In genomic region chr10:71211759-71212248, GRCh38 we compare ENCODE assay signal across 8 cellular contexts. TPM values are rescaled to one million over a fixed set of nuclear protein-coding genes. Genes with fewer than 3 reads are reported as not detected.
A peak's percentile ranks its signal among the peaks of the same experiment; 100 is the strongest.
DNase-seq lines count a peak whose midpoint lies in the region; ATAC-seq and TF ChIP-seq lines count a peak whose summit lies in the region.

No MANE protein-coding gene starts in this region.

- H2BK120ac ChIP-seq in mesendoderm (ENCODE audit: low read depth, low read length): no peak overlapping the region

- intact Hi-C loops in heart left ventricle (cut with DNase I) (loop anchor here (1.0 to 10.0 kb wide), 8 partner anchors 23 to 310 kb away; no protein-coding TSS in a partner anchor), left cardiac atrium (cut with DNase I) (loop anchor here (2.0 to 10.0 kb wide), 4 partner anchors 57 to 305 kb away; no protein-coding TSS in a partner anchor)

- H3K27ac ChIP-seq in heart left ventricle: peak overlapping the region in 11 of 12 donors; percentile 64 to 96 (median 91)
- no peak overlapping the region for H3K27ac ChIP-seq in mesendoderm (ENCODE audit: low read depth, low read length)
- peak overlapping the region; percentile 77 to 91 (median 89) for H3K27ac ChIP-seq in upper lobe of left lung

- DNase-seq in heart left ventricle (no peak), left cardiac atrium (no peak), cardiac fibroblast (ENCODE audit: low read depth in 2 of 2) (no peak), mesendoderm (no peak), upper lobe of left lung (no peak), GM20000 (ENCODE audit: low spot score) (no peak), NCI-H1092 (lab: John Stamatoyannopoulos, UW) (no peak)

- TF ChIP-seq EP300 in upper lobe of left lung (IDR thresholded peaks at IDR 0.05): no peak

- no peak overlapping the region for H3K4ac ChIP-seq in mesendoderm (ENCODE audit: low read depth, low read length)

- H3K79me1 ChIP-seq in mesendoderm (ENCODE audit: low read length): peaks cover 10% of the 10 kb centered on the region

- no peak overlapping the region for H2AK5ac ChIP-seq in mesendoderm (ENCODE audit: low read length)

- H3K79me2 ChIP-seq in mesendoderm (ENCODE audit: control insufficient read depth, insufficient read depth, low read length): peaks cover 22% of the 10 kb centered on the region

- peak overlapping the region; percentile 73 for H3K9ac ChIP-seq in mesendoderm (ENCODE audit: low read length)

- peak overlapping the region; percentile 77 for H4K5ac ChIP-seq in mesendoderm (ENCODE audit: low read length)

- WGBS in heart left ventricle, 4 donors: 6 to 14% (median 10%) methylated on average over 6 of the region's 6 CpGs
- WGBS in mesendoderm (ENCODE audit: extremely low coverage, insufficient coverage, low lambda C conversion rate): no CpG with 5 or more reads among the region's 6 CpGs
- 7% methylated on average over 6 of the region's 6 CpGs for WGBS in upper lobe of left lung, 2 donors

- peak overlapping the region; percentile 43 for H3K18ac ChIP-seq in mesendoderm (ENCODE audit: low read length)

- H3K36me3 ChIP-seq in heart left ventricle (no peaks in the 10 kb centered on the region), mesendoderm (ENCODE audit: control insufficient read depth, insufficient read depth, low read length) (no peaks in the 10 kb centered on the region), upper lobe of left lung (no peaks in the 10 kb centered on the region)

- H2BK15ac ChIP-seq in mesendoderm (replicated peaks; ENCODE audit: low read depth): peak overlapping the region; percentile 42

- peaks cover 0 to 52% (median 35%) of the 10 kb centered on the region in 12 donors for H3K4me1 ChIP-seq in heart left ventricle
- H3K4me1 ChIP-seq in mesendoderm (ENCODE audit: control insufficient read depth, low read depth, low read length): peaks cover 24% of the 10 kb centered on the region
- H3K4me1 ChIP-seq in upper lobe of left lung: peaks cover 28 to 45% (median 32%) of the 10 kb centered on the region in 4 donors

- H3K4me2 ChIP-seq in mesendoderm (ENCODE audit: low read length): peak overlapping the region; percentile 92

- H3K9me3 ChIP-seq in heart left ventricle (no peaks in the 10 kb centered on the region), upper lobe of left lung (no peaks in the 10 kb centered on the region)

- peak overlapping the region; percentile 91 for H3K56ac ChIP-seq in mesendoderm (ENCODE audit: low read length)

- no peak for ATAC-seq in heart left ventricle
- ATAC-seq in left cardiac atrium: no peak
- ATAC-seq in upper lobe of left lung (ENCODE audit: low FRiP score in 2 of 2): no peak
- ATAC-seq in HG02610 (IDR thresholded peaks at IDR 0.05; ENCODE audit: unreplicated experiment): no peak

- no peak for TF ChIP-seq POLR2A in heart left ventricle (IDR thresholded peaks at IDR 0.05)
- TF ChIP-seq POLR2A in upper lobe of left lung (IDR thresholded peaks at IDR 0.05): no peak

- no peak overlapping the region for H2BK5ac ChIP-seq in mesendoderm (ENCODE audit: low read length)

- peak overlapping the region; percentile 63 to 98 (median 84) for H3K4me3 ChIP-seq in heart left ventricle
- H3K4me3 ChIP-seq in cardiac fibroblast (replicated peaks in 1 of 2; ENCODE audit: low read depth in 2 of 2, low read length in 2 of 2): peak overlapping the region; percentile 47 to 91
- H3K4me3 ChIP-seq in mesendoderm (ENCODE audit: low read length): peak overlapping the region; percentile 11
- H3K4me3 ChIP-seq in upper lobe of left lung: peak overlapping the region in 3 of 4 donors; percentile 80 to 90 (median 87)

- TF ChIP-seq CTCF in heart left ventricle (IDR thresholded peaks at IDR 0.05) (no peak), cardiac fibroblast (IDR thresholded peaks at IDR 0.05; ENCODE audit: low read depth, low read length) (no peak), upper lobe of left lung (IDR thresholded peaks at IDR 0.05) (no peak), GM20000 (IDR thresholded peaks at IDR 0.05; ENCODE audit: extremely low read depth, missing control alignments) (no peak)

- H3K27me3 ChIP-seq in heart left ventricle (peaks cover 0 to 45% (median 0%) of the 10 kb centered on the region in 9 donors), mesendoderm (ENCODE audit: insufficient read depth, low read length, poor library complexity) (peaks cover 2% of the 10 kb centered on the region), upper lobe of left lung (peaks cover 0 to 6% (median 0%) of the 10 kb centered on the region in 4 donors)

- H3K23ac ChIP-seq in mesendoderm (ENCODE audit: low read length): peak overlapping the region; percentile 85

- H4K8ac ChIP-seq in mesendoderm (ENCODE audit: low read depth, low read length): no peak overlapping the region

RNA-seq across cellular contexts. Expression of gene UNC5B, which starts 0.6 kb away (rescaled TPM):
- 10 to 100 TPM in 6 of 9 donors, 1 to 10 TPM in 3; 6.9 to 22.8 (median 10.9) TPM for total RNA-seq in heart left ventricle
- 1 to 10 TPM; 4.8 to 8.7 TPM for polyA plus RNA-seq in heart left ventricle
- total RNA-seq in left cardiac atrium: 10 to 100 TPM; 12.4 to 17.7 TPM
- 8.2 TPM for polyA plus RNA-seq in mesendoderm (2013, experiment 1 of 2)
- 8.1 TPM for polyA plus RNA-seq in mesendoderm (2013, experiment 2 of 2)
- 10 to 100 TPM in 4 of 6 donors, 1 to 10 TPM in 2; 8.4 to 27.7 (median 20.5) TPM for total RNA-seq in upper lobe of left lung

Comparison
In these comparisons a context has a peak if more than half of its experiments do, and no peak if none do; other contexts are left out.
1. H3K4me3 ChIP-seq: peak in every context shown above with its lines; median percentile 87 in upper lobe of left lung; 84 in heart left ventricle; 69 in cardiac fibroblast; 11 in mesendoderm.